Comparison of ENCODE assay signal across 17 cellular contexts in genomic region chr10:34392641-34393170, GRCh38.
"Had no signal": no experiment of that assay in that cellular context is flagged by ENCODE, and none has a peak within 500 bp of the region (broad histone marks: within the 10 kb centered on the region; RNA-seq: fewer than 3 reads in every experiment).

No MANE protein-coding gene starts in this region.

- H3K27ac Mint-ChIP-seq: nephron; T-helper 1 cell treated with Interleukin-12 subunit alpha and Interleukin-12 subunit beta and Interleukin-4 antibody, amounts not matched to agents 30 μg/mL and 1 μg/mL, for 36 hours had no signal

- H3K9me3 ChIP-seq: ascending aorta, heart left ventricle, tibial nerve, vagina had no signal

- H3K4me1 Mint-ChIP-seq: nephron had no signal

- H3K4me3 ChIP-seq: ascending aorta, coronary artery, heart left ventricle, tibial nerve, vagina had no signal

- H3K4me3 Mint-ChIP-seq: nephron; T-helper 1 cell treated with Interleukin-12 subunit alpha and Interleukin-12 subunit beta and Interleukin-4 antibody, amounts not matched to agents 30 μg/mL and 1 μg/mL, for 36 hours had no signal

- DNase-seq: activated CD4-positive, CD25-positive, alpha-beta regulatory T cell treated with anti-CD3 and anti-CD28 coated beads, Interleukin-2, amount 50 U/mL, for 72 hours; activated CD8-positive, alpha-beta memory T cell treated with anti-CD3 and anti-CD28 coated beads for 24 hours; activated CD8-positive, alpha-beta memory T cell treated with anti-CD3 and anti-CD28 coated beads, Interleukin-2, amount 50 U/mL, for 48 hours; activated effector memory CD4-positive, alpha-beta T cell treated with Interleukin-2 at 50 U/mL for 16 hours; activated naive CD4-positive, alpha-beta T cell treated with anti-CD3 and anti-CD28 coated beads, Interleukin-2, amount 50 U/mL, for 16 hours; activated T-cell treated with anti-CD3 and anti-CD28 coated beads, Interleukin-2, amount 50 U/mL, for 48 hours; foreskin keratinocyte; heart left ventricle; occipital lobe; stimulated activated CD4-positive, alpha-beta T cell treated with anti-CD3 and anti-CD28 coated beads, Interleukin-2, amount 100 ng/mL, for 24 hours; stimulated activated naive CD8-positive, alpha-beta T cell treated with anti-CD3 and anti-CD28 coated beads, Interleukin-15, Interleukin-2, amounts not matched to agents 100 U/mL and 50 U/mL, for 24 hours had no signal

- H3K4me1 ChIP-seq: ascending aorta, vagina had no signal

- H3K27ac ChIP-seq: ascending aorta, coronary artery, foreskin keratinocyte, heart left ventricle, tibial nerve, vagina had no signal

- H3K27me3 ChIP-seq: ascending aorta, foreskin keratinocyte, heart left ventricle, tibial nerve, vagina had no signal

- ATAC-seq: foreskin keratinocyte; heart left ventricle; stimulated activated naive CD8-positive, alpha-beta T cell treated with anti-CD3 and anti-CD28 coated beads, Interleukin-15, Interleukin-2, amounts not matched to agents 100 U/mL and 50 U/mL, for 24 hours had no signal

- H3K36me3 ChIP-seq: ascending aorta, heart left ventricle had no signal

- H3K9me3 Mint-ChIP-seq: nephron; T-helper 1 cell treated with Interleukin-12 subunit alpha and Interleukin-12 subunit beta and Interleukin-4 antibody, amounts not matched to agents 30 μg/mL and 1 μg/mL, for 36 hours had no signal
